ENCODE assay signal across 9 cellular contexts in the genomic region with DNA sequence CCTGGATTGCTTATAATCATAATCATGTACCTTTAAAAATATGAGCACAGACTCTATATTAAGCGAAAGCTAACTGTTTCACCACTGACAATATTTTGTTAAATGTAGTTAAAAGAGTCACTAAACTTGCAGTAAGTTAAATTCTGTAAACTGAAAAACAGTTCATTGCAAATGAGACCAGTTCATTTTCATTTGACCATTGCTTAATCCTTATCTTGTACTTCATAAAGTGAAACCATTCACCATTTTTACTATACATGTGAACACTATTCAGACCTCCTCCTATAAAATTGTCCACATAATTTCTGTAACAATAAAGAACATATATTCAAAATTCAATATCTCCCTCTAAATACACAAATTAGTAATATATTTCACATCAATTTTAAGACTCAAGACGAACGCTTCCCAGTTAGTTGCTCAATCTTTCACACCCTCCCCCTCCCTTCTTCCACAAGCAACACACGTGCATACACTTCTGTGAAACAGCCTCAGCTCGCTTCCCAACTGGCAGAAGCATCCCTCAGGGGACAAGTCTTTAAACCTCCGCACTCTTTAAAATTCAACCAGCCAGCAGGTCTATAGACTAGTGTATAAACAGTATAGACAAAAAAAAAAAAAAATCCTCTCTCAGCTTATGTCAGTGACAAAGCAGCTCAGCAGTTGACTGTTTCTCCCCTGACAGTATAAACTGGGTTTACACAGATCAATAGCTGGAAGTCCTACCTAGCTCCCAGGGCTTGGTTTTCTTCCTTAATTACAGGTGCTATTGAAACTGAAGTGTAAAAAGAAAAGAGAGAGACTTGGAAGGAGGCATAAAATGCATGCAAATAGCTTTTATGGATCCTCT.
DNase-seq lines count a peak whose midpoint lies in the region; ATAC-seq, FAIRE-seq and TF ChIP-seq lines count a peak whose summit lies in the region.
"Had no signal": no experiment of that assay in that cellular context is flagged by ENCODE, and none has a peak within 500 bp of the region (broad histone marks: within the 10 kb centered on the region; RNA-seq: fewer than 3 reads in every experiment).

No MANE protein-coding gene starts in this region.

- intact Hi-C loops in IMR-90 (cut with micrococcal nuclease): no loop called here
- intact Hi-C loops in heart left ventricle (cut with DNase I): no loop called here
- intact Hi-C loops in activated CD8-positive, alpha-beta T cell treated with anti-CD3 and anti-CD28 coated beads for 36 hours (cut with micrococcal nuclease): no loop called here

- no peak overlapping the region for H2AK5ac ChIP-seq in IMR-90 (ENCODE audit: low read depth, low read length)

- no peak overlapping the region for H2BK5ac ChIP-seq in IMR-90 (ENCODE audit: low read depth, low read length, poor library complexity, severe bottlenecking)

- no peak overlapping the region for H4K8ac ChIP-seq in IMR-90 (ENCODE audit: low read depth in 2 of 2, low read length in 2 of 2)

- H3K36me3 Mint-ChIP-seq in activated CD8-positive, alpha-beta T cell treated with anti-CD3 and anti-CD28 coated beads for 36 hours (ENCODE audit: low read depth): no peaks in the 10 kb centered on the region

- DNase-seq in IMR-90: peak; percentile 22
- peak; percentile 6 for DNase-seq in SHP77 treated with DMSO at 0.1 percent for 48 hours (lab: John Stamatoyannopoulos, UW)
- peak in 4 of 5 donors; percentile 7 to 27 (median 22) for DNase-seq in heart left ventricle
- DNase-seq in small intestine: peak; percentile 49
- no peak for DNase-seq in activated CD8-positive, alpha-beta T cell treated with anti-CD3 and anti-CD28 coated beads for 36 hours
- DNase-seq in cerebellum (ENCODE audit: low spot score): no peak
- DNase-seq in HPDE6-E6E7 (ENCODE audit: extremely low spot score): no peak

- BruUV-seq in IMR-90 (replicated peaks; lab: Mats Ljungman, UMichigan): no TSS peak

- no peak overlapping the region for H2BK20ac ChIP-seq in IMR-90 (ENCODE audit: low read depth, low read length)

- peak overlapping the region; percentile 35; the same call in 1 of the 2 replicates for H3K4me3 ChIP-seq in IMR-90 (ENCODE audit: insufficient read depth, low read depth, low read length)
- H3K4me3 ChIP-seq in heart left ventricle: peak overlapping the region in 9 of 12 donors; percentile 4 to 43 (median 25)
- no peak overlapping the region for H3K4me3 ChIP-seq in small intestine (ENCODE audit: low read depth in 1 of 2, low read length in 2 of 2)

- POLR2A ChIA-PET in IMR-90 (lab: Charles Lee; ENCODE audit: unreplicated experiment): no interaction called here
- POLR2A ChIA-PET in activated CD8-positive, alpha-beta T cell treated with anti-CD3 and anti-CD28 coated beads for 36 hours (lab: Charles Lee): no interaction called here

- H3K27ac Mint-ChIP-seq in activated CD8-positive, alpha-beta T cell treated with anti-CD3 and anti-CD28 coated beads for 36 hours: no peak overlapping the region

- no peak for FAIRE-seq in small intestine (lab: Jason Lieb, UNC)

- H3K4me1 Mint-ChIP-seq in activated CD8-positive, alpha-beta T cell treated with anti-CD3 and anti-CD28 coated beads for 36 hours (ENCODE audit: low read depth): peaks cover 14% of the 10 kb centered on the region

- H3K9ac ChIP-seq in IMR-90 (ENCODE audit: low read depth, low read length): 0 out of 2 replicates have a peak overlapping the region, but pooled peaks have one; percentile 9

- H3K27ac ChIP-seq in IMR-90 (ENCODE audit: insufficient read depth, low read length) (no peak overlapping the region), heart left ventricle (no peak overlapping the region), small intestine (ENCODE audit: low read depth in 1 of 2, low read length in 1 of 2) (peak overlapping the region in 1 of 2 donors; percentile 20)
- H3K27ac ChIP-seq: neutrophil had no signal

- H2AFZ ChIP-seq in IMR-90 (replicated peaks; ENCODE audit: low read length, poor library complexity): no peak overlapping the region

- H3K27me3 ChIP-seq in IMR-90 (ENCODE audit: control insufficient read depth, insufficient read depth, low read length) (no peaks in the 10 kb centered on the region), heart left ventricle (no peaks in the 10 kb centered on the region), small intestine (ENCODE audit: control insufficient read depth in 2 of 2, insufficient read depth in 2 of 2, low read length in 2 of 2) (no peaks in the 10 kb centered on the region)
- H3K27me3 ChIP-seq: neutrophil had no signal

- no peak for TF ChIP-seq CTCF in IMR-90 (conservative IDR thresholded peaks at IDR 0.05; ENCODE audit: low read depth, low read length)
- no peak for TF ChIP-seq CTCF in heart left ventricle (IDR thresholded peaks at IDR 0.05)
- no peak for TF ChIP-seq CTCF in activated CD8-positive, alpha-beta T cell treated with anti-CD3 and anti-CD28 coated beads for 36 hours (IDR thresholded peaks at IDR 0.05)

- no peaks in the 10 kb centered on the region for H4K20me1 ChIP-seq in IMR-90 (ENCODE audit: insufficient read depth, low read length)

- dilution Hi-C loops in IMR-90 (cut with HindIII; ENCODE audit: low sequenced_read_pairs, unreplicated experiment): no loop called here

- H3K79me1 ChIP-seq in IMR-90 (ENCODE audit: low read depth in 1 of 2, low read length in 2 of 2): peaks cover 5 to 11% of the 10 kb centered on the region in 2 experiments; a peak in 3 of 4 replicates

- no peak overlapping the region for H3K23ac ChIP-seq in IMR-90 (ENCODE audit: low read depth, low read length)

- H4K5ac ChIP-seq in IMR-90 (ENCODE audit: low read depth, low read length): no peak overlapping the region

- no peak for TF ChIP-seq RAD21 in IMR-90 (IDR thresholded peaks at IDR 0.05; ENCODE audit: low read length)

- no peak overlapping the region for H3K4me3 Mint-ChIP-seq in activated CD8-positive, alpha-beta T cell treated with anti-CD3 and anti-CD28 coated beads for 36 hours

- WGBS in IMR-90 (ENCODE audit: extremely low coverage in 2 of 2, insufficient read length in 1 of 2), 2 experiments: 60% methylated on average over 1 of the region's 6 CpGs; no CpG with 5 or more reads in 1 of the 2 experiments
- WGBS in heart left ventricle, 4 donors: 37 to 50% (median 48%) methylated on average over 6 of the region's 6 CpGs
- 30 to 55% (median 45%) methylated on average over 6 of the region's 6 CpGs for WGBS in small intestine, 3 donors

- CTCF ChIA-PET in IMR-90 (lab: Yijun Ruan, JAX): no interaction called here
- CTCF ChIA-PET in activated CD8-positive, alpha-beta T cell treated with anti-CD3 and anti-CD28 coated beads for 36 hours (lab: Charles Lee): interaction anchor here (0.7 kb wide), 1 partner anchor 193 kb away, joined by 3 read pairs; no protein-coding TSS in a partner anchor

- no peaks in the 10 kb centered on the region for H3K9me3 Mint-ChIP-seq in activated CD8-positive, alpha-beta T cell treated with anti-CD3 and anti-CD28 coated beads for 36 hours

- H3K4me2 ChIP-seq in IMR-90 (ENCODE audit: low read depth, low read length): peak overlapping the region; percentile 66

- H2BK15ac ChIP-seq in IMR-90 (ENCODE audit: low read depth, low read length): no peak overlapping the region

- no peak overlapping the region for H4K91ac ChIP-seq in IMR-90 (ENCODE audit: insufficient read depth, low read depth, low read length)

- no peak overlapping the region for H3K14ac ChIP-seq in IMR-90 (replicated peaks; ENCODE audit: low read depth, low read length)

- H2BK120ac ChIP-seq in IMR-90 (ENCODE audit: low read depth, low read length): no peak overlapping the region

- no peaks in the 10 kb centered on the region for H3K27me3 Mint-ChIP-seq in activated CD8-positive, alpha-beta T cell treated with anti-CD3 and anti-CD28 coated beads for 36 hours

- H3K9me1 ChIP-seq in IMR-90 (ENCODE audit: insufficient read depth, low read length): no peaks in the 10 kb centered on the region

- no peaks in the 10 kb centered on the region for H3K9me3 ChIP-seq in IMR-90 (ENCODE audit: control insufficient read depth, insufficient read depth, low read length)
- no peaks in the 10 kb centered on the region for H3K9me3 ChIP-seq in heart left ventricle
- H3K9me3 ChIP-seq in small intestine (ENCODE audit: control insufficient read depth, low read depth): no peaks in the 10 kb centered on the region
- H3K9me3 ChIP-seq: neutrophil had no signal

- H3K18ac ChIP-seq in IMR-90 (ENCODE audit: low read depth, low read length): no peak overlapping the region

- no peak overlapping the region for H3K4ac ChIP-seq in IMR-90 (ENCODE audit: low read depth, low read length)

- no peak overlapping the region for H2AK9ac ChIP-seq in IMR-90 (replicated peaks; ENCODE audit: low read depth, low read length, poor library complexity)

- ATAC-seq in IMR-90 (ENCODE audit: low read depth): peak; percentile 48
- peak in 3 of 4 donors; percentile 56 to 76 (median 64) for ATAC-seq in heart left ventricle
- no peak for ATAC-seq in activated CD8-positive, alpha-beta T cell treated with anti-CD3 and anti-CD28 coated beads for 36 hours
- no peak for ATAC-seq in GM19467 (IDR thresholded peaks at IDR 0.05; ENCODE audit: unreplicated experiment)

- H3K4me1 ChIP-seq in IMR-90 (ENCODE audit: control insufficient read depth, insufficient read depth, low read length) (peaks cover 7% of the 10 kb centered on the region), heart left ventricle (peaks cover 0 to 20% (median 0%) of the 10 kb centered on the region in 12 donors), small intestine (ENCODE audit: control insufficient read depth in 2 of 2, insufficient read depth in 1 of 2, low read depth in 1 of 2, low read length in 1 of 2) (peaks cover 0 to 3% of the 10 kb centered on the region in 2 donors)

- H3K36me3 ChIP-seq in IMR-90 (ENCODE audit: control insufficient read depth, insufficient read depth, low read length) (no peaks in the 10 kb centered on the region), heart left ventricle (no peaks in the 10 kb centered on the region), small intestine (ENCODE audit: control insufficient read depth in 2 of 2, insufficient read depth in 2 of 2, low read length in 2 of 2) (no peaks in the 10 kb centered on the region)
- H3K36me3 ChIP-seq: neutrophil had no signal

- TF ChIP-seq POLR2A in IMR-90 (IDR thresholded peaks at IDR 0.05; ENCODE audit: low read depth, low read length) (no peak), heart left ventricle (IDR thresholded peaks at IDR 0.05) (no peak)

- H3K56ac ChIP-seq in IMR-90 (ENCODE audit: extremely low read depth, insufficient read depth, low read length): no peak overlapping the region

- in situ Hi-C loops in IMR-90 (cut with MboI; ENCODE audit: low sequenced_read_pairs): no loop called here

TF ChIP-seq in IMR-90, 13 proteins besides CTCF, POLR2A, EP300 and RAD21 (continues in another document):
- TF ChIP-seq BHLHE40 (IDR thresholded peaks at IDR 0.05; ENCODE audit: low read depth, low read length) (peak; percentile 56; the same call in 1 of the 2 replicates), RCOR1 (IDR thresholded peaks at IDR 0.05; ENCODE audit: insufficient replicate concordance, low read length) (no peak), CEBPB (IDR thresholded peaks at IDR 0.05; ENCODE audit: low read depth, low read length) (peak; percentile 64; the same call in 1 of the 2 replicates)

Comparison
In these comparisons a context has a peak if more than half of its experiments do, and no peak if none do; other contexts are left out.
1. ATAC-seq: peak in IMR-90 (single experiment) and heart left ventricle (3 of 4); none in activated CD8-positive, alpha-beta T cell treated with anti-CD3 and anti-CD28 coated beads for 36 hours (single experiment) and GM19467 (single experiment).
2. DNase-seq: peak in IMR-90 (single experiment), SHP77 treated with DMSO at 0.1 percent for 48 hours (single experiment), heart left ventricle (4 of 5) and small intestine (single experiment); none in activated CD8-positive, alpha-beta T cell treated with anti-CD3 and anti-CD28 coated beads for 36 hours (single experiment), cerebellum (single experiment) and HPDE6-E6E7 (single experiment).
3. H3K4me3 ChIP-seq: peak in IMR-90 (single experiment) and heart left ventricle (9 of 12); none in small intestine (0 of 2).